ENCODE assay signal across 7 cellular contexts in the genomic region with DNA sequence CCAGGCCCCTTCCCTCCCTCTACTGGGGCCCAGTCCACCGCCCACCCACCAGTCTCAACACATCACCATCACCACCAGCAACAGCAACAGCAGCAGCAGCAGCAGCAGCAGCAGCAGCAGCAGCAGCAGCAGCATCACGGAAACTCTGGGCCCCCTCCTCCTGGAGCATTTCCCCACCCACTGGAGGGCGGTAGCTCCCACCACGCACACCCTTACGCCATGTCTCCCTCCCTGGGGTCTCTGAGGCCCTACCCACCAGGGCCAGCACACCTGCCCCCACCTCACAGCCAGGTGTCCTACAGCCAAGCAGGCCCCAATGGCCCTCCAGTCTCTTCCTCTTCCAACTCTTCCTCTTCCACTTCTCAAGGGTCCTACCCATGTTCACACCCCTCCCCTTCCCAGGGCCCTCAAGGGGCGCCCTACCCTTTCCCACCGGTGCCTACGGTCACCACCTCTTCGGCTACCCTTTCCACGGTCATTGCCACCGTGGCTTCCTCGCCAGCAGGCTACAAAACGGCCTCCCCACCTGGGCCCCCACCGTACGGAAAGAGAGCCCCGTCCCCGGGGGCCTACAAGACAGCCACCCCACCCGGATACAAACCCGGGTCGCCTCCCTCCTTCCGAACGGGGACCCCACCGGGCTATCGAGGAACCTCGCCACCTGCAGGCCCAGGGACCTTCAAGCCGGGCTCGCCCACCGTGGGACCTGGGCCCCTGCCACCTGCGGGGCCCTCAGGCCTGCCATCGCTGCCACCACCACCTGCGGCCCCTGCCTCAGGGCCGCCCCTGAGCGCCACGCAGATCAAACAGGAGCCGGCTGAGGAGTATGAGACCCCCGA. TPM values are rescaled to one million over a fixed set of nuclear protein-coding genes. Genes with fewer than 3 reads are reported as not detected.
DNase-seq lines count a peak whose midpoint lies in the region; ATAC-seq and TF ChIP-seq lines count a peak whose summit lies in the region.
"Had no signal": no experiment of that assay in that cellular context is flagged by ENCODE, and none has a peak within 500 bp of the region (broad histone marks: within the 10 kb centered on the region; RNA-seq: fewer than 3 reads in every experiment).

No MANE protein-coding gene starts in this region.

- H3K4me1 ChIP-seq in hepatocyte (ENCODE audit: insufficient read depth) (peaks cover 28% of the 10 kb centered on the region), subcutaneous abdominal adipose tissue (ENCODE audit: control insufficient read depth in 5 of 5, insufficient read depth in 5 of 5, low read length in 5 of 5) (peaks cover 14 to 75% (median 61%) of the 10 kb centered on the region in 5 donors)

- H3K9ac ChIP-seq in subcutaneous abdominal adipose tissue (ENCODE audit: low read length in 5 of 5): peak overlapping the region in 4 of 5 donors; percentile 53 to 78 (median 71)

- 77% methylated on average over 26 of the region's 36 CpGs for WGBS in hepatocyte (ENCODE audit: low lambda C conversion rate, missing lambda C conversion rate)

- peaks cover 24% of the 10 kb centered on the region for H4K20me1 ChIP-seq in hepatocyte (ENCODE audit: insufficient read depth, poor library complexity, severe bottlenecking)

- peaks cover 56% of the 10 kb centered on the region for H3K79me2 ChIP-seq in hepatocyte

- no peak overlapping the region for H2AFZ ChIP-seq in hepatocyte

- H3K27ac ChIP-seq in hepatocyte (peak overlapping the region; percentile 82), subcutaneous abdominal adipose tissue (ENCODE audit: low read depth, low read length) (peak overlapping the region; percentile 88)

- peak overlapping the region; percentile 88 for H3K4me2 ChIP-seq in hepatocyte

- ATAC-seq in HG02759 (IDR thresholded peaks at IDR 0.05; ENCODE audit: unreplicated experiment) (peak; percentile 7), GM18517 (IDR thresholded peaks at IDR 0.05; ENCODE audit: unreplicated experiment) (no peak), HG03095 (IDR thresholded peaks at IDR 0.05; ENCODE audit: unreplicated experiment) (no peak)

- H3K9me3 ChIP-seq in hepatocyte (ENCODE audit: low read depth) (no peaks in the 10 kb centered on the region), subcutaneous abdominal adipose tissue (ENCODE audit: control insufficient read depth in 5 of 5, low read length in 5 of 5) (no peaks in the 10 kb centered on the region)

- no peaks in the 10 kb centered on the region for H3K9me2 ChIP-seq in hepatocyte (replicated peaks; ENCODE audit: insufficient read depth)

- peak; percentile 52 for DNase-seq in activated CD4-positive, alpha-beta T cell treated with anti-CD3 and anti-CD28 coated beads for 1 hour
- DNase-seq in hepatocyte (ENCODE audit: low spot score): no peak

- TF ChIP-seq CTCF in hepatocyte (IDR thresholded peaks at IDR 0.05; ENCODE audit: poor library complexity): no peak

- H3K36me3 ChIP-seq in hepatocyte (replicated peaks; ENCODE audit: insufficient read depth, low read depth) (no peaks in the 10 kb centered on the region), subcutaneous abdominal adipose tissue (ENCODE audit: control insufficient read depth in 5 of 5, insufficient read depth in 5 of 5, low read length in 5 of 5) (peaks cover 0 to 58% (median 45%) of the 10 kb centered on the region in 5 donors)

- H3K27me3 ChIP-seq in hepatocyte (no peaks in the 10 kb centered on the region), subcutaneous abdominal adipose tissue (ENCODE audit: control insufficient read depth in 5 of 5, insufficient read depth in 4 of 5, low read length in 5 of 5) (no peaks in the 10 kb centered on the region)

- H3K4me3 ChIP-seq in hepatocyte (peak overlapping the region; percentile 10), subcutaneous abdominal adipose tissue (ENCODE audit: low read depth in 1 of 5, low read length in 5 of 5) (peak overlapping the region in 3 of 5 donors; percentile 65 to 76 (median 67))

RNA-seq across cellular contexts. Expression of gene RNU7-1, which starts 6.8 kb away (rescaled TPM):
- not detected in 2 replicates for total RNA-seq in hepatocyte
- not detected in 2 replicates for polyA plus RNA-seq in hepatocyte
- total RNA-seq: fibroblast of villous mesenchyme had no signal

RNA-seq across cellular contexts. Expression of gene C12orf57, which starts 7.0 kb away (rescaled TPM):
- 219 and 289 TPM in 2 replicates for total RNA-seq in hepatocyte
- 217 and 219 TPM in 2 replicates for polyA plus RNA-seq in hepatocyte

RNA-seq across cellular contexts. Expression of gene ATN1, which starts 9.1 kb away (rescaled TPM):
- total RNA-seq in hepatocyte: 11.1 and 15.8 TPM in 2 replicates
- polyA plus RNA-seq in hepatocyte: 32.7 and 43.7 TPM in 2 replicates

RNA-seq across cellular contexts. Expression of gene PTPN6, which starts 14.3 kb away (rescaled TPM):
- total RNA-seq in hepatocyte: 14.5 and 17.2 TPM in 2 replicates
- 20.8 and 25.4 TPM in 2 replicates for polyA plus RNA-seq in hepatocyte
- total RNA-seq: fibroblast of villous mesenchyme had no signal

RNA-seq across cellular contexts. Expression of gene ENO2, which starts 22.5 kb away (rescaled TPM):
- total RNA-seq in hepatocyte: 11.1 and 11.8 TPM in 2 replicates
- polyA plus RNA-seq in hepatocyte: 14.2 and 18.8 TPM in 2 replicates
